ENCODE assay signal across 1 cellular context in genomic region chr1:205369621-205370230, GRCh38.
TF ChIP-seq lines count a peak whose summit lies in the region.

No MANE protein-coding gene starts in this region.

TF ChIP-seq in H1, 55 proteins besides CTCF, POLR2A, EP300 and RAD21:
- TF ChIP-seq SRF (IDR thresholded peaks at IDR 0.05; ENCODE audit: low read depth, low read length) = no peak
- no peak for TF ChIP-seq SP2 (IDR thresholded peaks at IDR 0.05; ENCODE audit: low read length)
- no peak for TF ChIP-seq NANOG (IDR thresholded peaks at IDR 0.05; ENCODE audit: insufficient read depth, low read depth, low read length, poor library complexity, severe bottlenecking)
